18 cellular contexts compared by ENCODE assay signal in the genomic region with DNA sequence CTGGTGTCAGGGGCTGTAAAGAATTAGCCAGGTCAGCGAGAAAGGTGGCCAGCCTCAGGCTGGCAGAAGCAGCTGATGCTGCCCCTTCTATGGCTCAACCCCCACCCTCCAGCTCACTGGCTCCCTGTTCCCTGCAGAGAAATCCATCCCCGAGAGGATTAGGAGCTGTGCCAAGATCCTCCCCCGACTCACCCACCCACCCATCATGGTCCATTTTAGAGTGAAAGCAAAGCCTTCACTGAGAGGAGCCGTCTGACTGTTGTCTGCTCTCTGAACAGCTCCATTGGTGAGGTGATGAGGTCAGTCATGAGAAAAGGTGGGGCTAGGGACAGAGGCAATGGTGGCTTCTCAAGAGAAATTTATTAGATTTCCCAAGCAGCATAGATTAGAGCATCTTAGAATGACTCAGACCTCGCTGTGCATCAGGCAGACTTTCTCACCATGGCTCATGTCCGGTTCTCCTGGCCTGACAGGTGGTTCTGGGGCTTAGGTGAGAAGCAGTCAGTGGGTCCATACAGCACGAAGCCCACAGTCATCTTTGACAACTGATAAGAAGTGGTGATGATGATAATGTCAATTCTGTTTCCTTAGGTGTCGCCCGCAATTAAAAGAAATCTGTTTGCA. TPM values are rescaled to one million over a fixed set of nuclear protein-coding genes. Genes with fewer than 3 reads are reported as not detected.
DNase-seq lines count a peak whose midpoint lies in the region; ATAC-seq, FAIRE-seq and TF ChIP-seq lines count a peak whose summit lies in the region.
"Had no signal": no experiment of that assay in that cellular context is flagged by ENCODE, and none has a peak within 500 bp of the region (broad histone marks: within the 10 kb centered on the region; RNA-seq: fewer than 3 reads in every experiment).

No MANE protein-coding gene starts in this region.

- no peak for TF ChIP-seq POLR2A in GM12878 (IDR thresholded peaks at IDR 0.05; ENCODE audit: low read depth, low read length)

- POLR2A ChIA-PET in SK-N-SH (lab: Yijun Ruan, JAX) (no interaction called here), GM12878 (lab: Charles Lee) (interaction anchor here (0.5 kb wide), 1 partner anchor 103 kb away, joined by 3 read pairs; no protein-coding TSS in a partner anchor)

- H3K4me1 ChIP-seq in SK-N-SH (ENCODE audit: control insufficient read depth in 1 of 2, insufficient read depth in 2 of 2, low read depth in 1 of 2, low read length in 1 of 2), result peaks cover 4 to 28% of the 10 kb centered on the region in 2 experiments; a peak in 2 of 4 replicates
- no peaks in the 10 kb centered on the region for H3K4me1 ChIP-seq in GM12878 (ENCODE audit: control insufficient read depth, insufficient read depth, low read length)
- peaks cover 6% of the 10 kb centered on the region for H3K4me1 ChIP-seq in smooth muscle cell (ENCODE audit: low read depth)

- SMC1A ChIA-PET in GM12878 (lab: Charles Lee; ENCODE audit: uncharacterized antibody, unreplicated experiment), result no interaction called here

- no peak for FAIRE-seq in GM12878 (lab: Jason Lieb, UNC)
- FAIRE-seq: endometrium, K562, small intestine had no signal

- BruUV-seq in GM12878 (replicated peaks; lab: Mats Ljungman, UMichigan), result no TSS peak

- CTCF ChIA-PET in SK-N-SH (lab: Yijun Ruan, JAX), result interaction anchor here (0.9 to 5.8 kb wide), 5 partner anchors 10 to 439 kb away, joined by 3 to 37 read pairs (median 3); no protein-coding TSS in a partner anchor
- CTCF ChIA-PET in GM12878 (lab: Yijun Ruan, JAX), result no interaction called here

- ATAC-seq in SK-N-SH treated with all-trans-retinoic acid at 6 μM for 48 hours (peak; percentile 45), GM12878 (no peak)
- ATAC-seq: HCT116, K562 had no signal

- TF ChIP-seq CTCF in SK-N-SH (IDR thresholded peaks at IDR 0.05) (no peak), GM12878 (IDR thresholded peaks at IDR 0.05 in 2 of 3, conservative IDR thresholded peaks at IDR 0.05 in 1 of 3; ENCODE audit: control insufficient read depth in 2 of 3, extremely low read depth in 1 of 3, insufficient read depth in 1 of 3, low read depth in 3 of 3, low read length in 3 of 3) (no peak), smooth muscle cell (IDR thresholded peaks at IDR 0.05; ENCODE audit: borderline replicate concordance, insufficient read depth, poor library complexity, severe bottlenecking) (no peak)

- no peak for DNase-seq in SK-N-SH
- peak; percentile 96 for DNase-seq in NCI-H2171 treated with DMSO at 0.1 percent for 48 hours (lab: John Stamatoyannopoulos, UW)
- DNase-seq in GM12878 (ENCODE audit: low read depth, low spot score), result no peak
- DNase-seq in superior temporal gyrus (ENCODE audit: extremely low spot score), result peak; percentile 50
- no peak for DNase-seq in stimulated activated CD4-positive, alpha-beta T cell treated with anti-CD3 and anti-CD28 coated beads, Interleukin-4, amount 100 ng/mL, for 24 hours
- no peak for DNase-seq in NOMO-1 (lab: John Stamatoyannopoulos, UW; ENCODE audit: unreplicated experiment in 2 of 2)
- DNase-seq in smooth muscle cell (lab: John Stamatoyannopoulos, UW; ENCODE audit: unreplicated experiment), result no peak
- DNase-seq: activated naive CD4-positive, alpha-beta T cell; Calu3; mesendoderm; small intestine; SW 1271 had no signal

- in situ Hi-C loops in GM12878 (cut with MboI), result no loop called here

- H2AFZ ChIP-seq in SK-N-SH (ENCODE audit: low read depth) (no peak overlapping the region), GM12878 (ENCODE audit: control insufficient read depth, low read depth, low read length) (no peak overlapping the region), smooth muscle cell (ENCODE audit: low read depth) (no peak overlapping the region)

- H3K27ac ChIP-seq in SK-N-SH (ENCODE audit: low read depth in 2 of 2, low read length in 1 of 2) (no peak overlapping the region), GM12878 (ENCODE audit: control insufficient read depth, insufficient read depth) (no peak overlapping the region), smooth muscle cell (ENCODE audit: low read depth) (no peak overlapping the region)
- H3K27ac ChIP-seq: neutrophil, VCaP had no signal

- H3K9me2 ChIP-seq in SK-N-SH, result no peaks in the 10 kb centered on the region

- TF ChIP-seq RAD21 in SK-N-SH (IDR thresholded peaks at IDR 0.05; ENCODE audit: low read length) (no peak), GM12878 (IDR thresholded peaks at IDR 0.05; ENCODE audit: insufficient read depth, low read depth, low read length) (no peak)

- intact Hi-C loops in GM12878 (cut with micrococcal nuclease; ENCODE audit: unreplicated experiment), result no loop called here

- RAD21 ChIA-PET in GM12878 (lab: Charles Lee; ENCODE audit: unreplicated experiment), result no interaction called here

- H4K20me1 ChIP-seq in SK-N-SH (ENCODE audit: insufficient read depth), result no peaks in the 10 kb centered on the region
- no peaks in the 10 kb centered on the region for H4K20me1 ChIP-seq in GM12878 (ENCODE audit: control insufficient read depth, insufficient read depth)
- H4K20me1 ChIP-seq in smooth muscle cell (ENCODE audit: low read depth), result no peaks in the 10 kb centered on the region

- 65% methylated on average over 7 of the region's 9 CpGs for WGBS in SK-N-SH (ENCODE audit: low lambda C conversion rate)
- WGBS in GM12878 (ENCODE audit: insufficient coverage, insufficient replicate concordance, low lambda C conversion rate, missing lambda C conversion rate), result 74% methylated on average over 9 of the region's 9 CpGs
- WGBS in smooth muscle cell (ENCODE audit: low lambda C conversion rate), result 60% methylated on average over 9 of the region's 9 CpGs

- no peaks in the 10 kb centered on the region for H3F3A ChIP-seq in SK-N-SH (replicated peaks; ENCODE audit: insufficient read depth)
- H3F3A ChIP-seq in smooth muscle cell (ENCODE audit: low read depth), result peaks cover 2% of the 10 kb centered on the region

- H3K36me3 ChIP-seq in SK-N-SH (replicated peaks in 1 of 2; ENCODE audit: control insufficient read depth in 1 of 2, insufficient read depth in 2 of 2, low read length in 1 of 2), result peaks cover 3 to 26% of the 10 kb centered on the region in 2 experiments
- no peaks in the 10 kb centered on the region; a peak in 1 of 4 replicates for H3K36me3 ChIP-seq in GM12878 (ENCODE audit: control insufficient read depth in 2 of 2, insufficient read depth in 2 of 2, low read length in 1 of 2)
- H3K36me3 ChIP-seq in smooth muscle cell (ENCODE audit: low read depth), result no peaks in the 10 kb centered on the region

- H3K79me2 ChIP-seq in SK-N-SH (ENCODE audit: insufficient read depth), result no peaks in the 10 kb centered on the region
- no peaks in the 10 kb centered on the region for H3K79me2 ChIP-seq in GM12878 (ENCODE audit: control insufficient read depth, insufficient read depth, low read length)
- no peaks in the 10 kb centered on the region for H3K79me2 ChIP-seq in smooth muscle cell (ENCODE audit: low read depth)

- no peak overlapping the region for H3K4me3 ChIP-seq in SK-N-SH (ENCODE audit: low read depth in 2 of 2, low read length in 1 of 2)
- H3K4me3 ChIP-seq in GM12878, result no peak overlapping the region
- no peak overlapping the region for H3K4me3 ChIP-seq in smooth muscle cell
- H3K4me3 ChIP-seq: K562 had no signal

- H3K9ac ChIP-seq in SK-N-SH (no peak overlapping the region), GM12878 (ENCODE audit: control insufficient read depth, insufficient read depth, low read length) (no peak overlapping the region), smooth muscle cell (ENCODE audit: low read depth) (no peak overlapping the region)

- H3K4me2 ChIP-seq in SK-N-SH, result no peak overlapping the region
- no peak overlapping the region for H3K4me2 ChIP-seq in GM12878 (ENCODE audit: control insufficient read depth, insufficient read depth)
- H3K4me2 ChIP-seq in smooth muscle cell, result no peak overlapping the region

- H3K9me3 ChIP-seq in SK-N-SH (no peaks in the 10 kb centered on the region), GM12878 (replicated peaks; ENCODE audit: control insufficient read depth, insufficient read depth, low read length) (no peaks in the 10 kb centered on the region), smooth muscle cell (replicated peaks; ENCODE audit: low read depth) (no peaks in the 10 kb centered on the region)
- H3K9me3 ChIP-seq: neutrophil had no signal

- no peaks in the 10 kb centered on the region for H3K27me3 ChIP-seq in SK-N-SH (ENCODE audit: insufficient read depth)
- no peaks in the 10 kb centered on the region for H3K27me3 ChIP-seq in GM12878 (replicated peaks in 1 of 2; ENCODE audit: control insufficient read depth in 2 of 2, insufficient read depth in 2 of 2, low read length in 1 of 2)
- H3K27me3 ChIP-seq in smooth muscle cell (ENCODE audit: low read depth), result no peaks in the 10 kb centered on the region
- H3K27me3 ChIP-seq: neutrophil had no signal

- TF ChIP-seq EP300 in SK-N-SH (IDR thresholded peaks at IDR 0.05; ENCODE audit: borderline replicate concordance in 1 of 2, low read depth in 1 of 2, low read length in 1 of 2), result no peak
- TF ChIP-seq EP300 in GM12878 (IDR thresholded peaks at IDR 0.05; ENCODE audit: borderline replicate concordance in 1 of 2, control insufficient read depth in 1 of 2, low read depth in 2 of 2, low read length in 2 of 2), result no peak

RNA-seq across cellular contexts. Expression of gene RHO, which starts 24.9 kb away (rescaled TPM):
- polyA plus RNA-seq in SK-N-SH (2012; rRNA removed), result not detected in 2 replicates
- polyA plus RNA-seq in SK-N-SH (2012; cell fraction: cytosol; rRNA removed), result not detected in 2 replicates
- polyA plus RNA-seq in SK-N-SH (2012; cell fraction: nucleus; rRNA removed), result not detected in 2 replicates
- total RNA-seq in GM12878 (2013; cell fraction: nucleolus; rRNA removed), result not detected in 2 replicates
- not detected in 2 replicates for total RNA-seq in GM12878 (2014; rRNA removed)
- total RNA-seq in GM12878 (2014; rRNA removed; fragmentation: Illumina TruSeq; extraction: Trizol), result not detected in 2 replicates
- not detected in 2 replicates for total RNA-seq in GM12878 (2021)
- not detected for polyA plus RNA-seq in GM12878 (2011; ENCODE audit: low read depth)
- not detected in 2 replicates for polyA plus RNA-seq in GM12878 (2011; rRNA removed)
- not detected in 2 replicates for polyA plus RNA-seq in GM12878 (2011; cell fraction: cytosol; rRNA removed)
- polyA plus RNA-seq in GM12878 (2011; cell fraction: nucleus; rRNA removed), result not detected in 2 replicates
- not detected in 2 replicates for polyA plus RNA-seq in GM12878 (2012)
- not detected in 2 replicates for polyA plus RNA-seq in GM12878 (2014; fragmentation: Illumina TruSeq; extraction: Trizol)
- polyA plus RNA-seq in GM12878 (2014; fragmentation: Nextera tagmentation; extraction: Ambion mirVana), result not detected
- polyA plus RNA-seq in GM12878 (2014; rRNA removed), result not detected in 2 replicates
- not detected for polyA plus RNA-seq in GM12878 (2016; fragmentation: Nextera tagmentation; extraction: Ambion mirVana)
- polyA minus RNA-seq in GM12878 (2011; rRNA and poly(A)+ RNA removed), result not detected in 2 replicates
- polyA minus RNA-seq in GM12878 (2011; cell fraction: cytosol; rRNA and poly(A)+ RNA removed), result not detected in 2 replicates
- not detected in 2 replicates for polyA minus RNA-seq in GM12878 (2011; cell fraction: nucleus; rRNA and poly(A)+ RNA removed)
- 0.63 TPM in 1 of 2 replicates, not detected in the other for total RNA-seq in smooth muscle cell
- not detected in 2 replicates for polyA plus RNA-seq in smooth muscle cell
- total RNA-seq: Calu3, K562 had no signal
- polyA plus RNA-seq: K562, small intestine had no signal

RNA-seq across cellular contexts. Expression of gene H1-8, which starts 39.5 kb away (rescaled TPM):
- not detected in 2 replicates for polyA plus RNA-seq in SK-N-SH (2012; rRNA removed)
- polyA plus RNA-seq in SK-N-SH (2012; cell fraction: cytosol; rRNA removed), result not detected in 2 replicates
- not detected in 2 replicates for polyA plus RNA-seq in SK-N-SH (2012; cell fraction: nucleus; rRNA removed)
- total RNA-seq in GM12878 (2013; cell fraction: nucleolus; rRNA removed), result not detected in 2 replicates
- not detected in 2 replicates for total RNA-seq in GM12878 (2014; rRNA removed)
- total RNA-seq in GM12878 (2014; rRNA removed; fragmentation: Illumina TruSeq; extraction: Trizol), result not detected in 2 replicates
- total RNA-seq in GM12878 (2021), result not detected in 2 replicates
- polyA plus RNA-seq in GM12878 (2011; ENCODE audit: low read depth), result not detected
- polyA plus RNA-seq in GM12878 (2011; rRNA removed), result not detected in 2 replicates
- not detected in 2 replicates for polyA plus RNA-seq in GM12878 (2011; cell fraction: cytosol; rRNA removed)
- polyA plus RNA-seq in GM12878 (2011; cell fraction: nucleus; rRNA removed), result not detected in 2 replicates
- not detected in 2 replicates for polyA plus RNA-seq in GM12878 (2012)
- not detected in 2 replicates for polyA plus RNA-seq in GM12878 (2014; fragmentation: Illumina TruSeq; extraction: Trizol)
- not detected for polyA plus RNA-seq in GM12878 (2014; fragmentation: Nextera tagmentation; extraction: Ambion mirVana)
- polyA plus RNA-seq in GM12878 (2014; rRNA removed), result not detected in 2 replicates
- polyA plus RNA-seq in GM12878 (2016; fragmentation: Nextera tagmentation; extraction: Ambion mirVana), result not detected
- polyA minus RNA-seq in GM12878 (2011; rRNA and poly(A)+ RNA removed), result not detected in 2 replicates
- not detected in 2 replicates for polyA minus RNA-seq in GM12878 (2011; cell fraction: cytosol; rRNA and poly(A)+ RNA removed)
- not detected in 2 replicates for polyA minus RNA-seq in GM12878 (2011; cell fraction: nucleus; rRNA and poly(A)+ RNA removed)
- total RNA-seq in smooth muscle cell, result not detected in 2 replicates
- polyA plus RNA-seq in smooth muscle cell, result not detected in 2 replicates
- total RNA-seq: Calu3, K562 had no signal
- polyA plus RNA-seq: K562, small intestine had no signal

Comparison
In these comparisons a context has a peak if more than half of its experiments do, and no peak if none do; other contexts are left out.
1. DNase-seq: peak in NCI-H2171 treated with DMSO at 0.1 percent for 48 hours (single experiment) and superior temporal gyrus (single experiment); none in SK-N-SH (single experiment), GM12878 (single experiment), stimulated activated CD4-positive, alpha-beta T cell treated with anti-CD3 and anti-CD28 coated beads, Interleukin-4, amount 100 ng/mL, for 24 hours (single experiment), NOMO-1 (0 of 2) and smooth muscle cell (single experiment).